In genomic region chr2:231052494-231053451, GRCh38 we compare ENCODE assay signal across 8 cellular contexts. TPM values are rescaled to one million over a fixed set of nuclear protein-coding genes. Genes with fewer than 3 reads are reported as not detected.
DNase-seq lines count a peak whose midpoint lies in the region; ATAC-seq, FAIRE-seq and TF ChIP-seq lines count a peak whose summit lies in the region.

No MANE protein-coding gene starts in this region.

- peak overlapping the region; percentile 69; the same call in 1 of the 2 replicates for H2AFZ ChIP-seq in PC-9

- no peaks in the 10 kb centered on the region for H3K9me3 ChIP-seq in PC-9 (ENCODE audit: insufficient read depth, low read depth)
- no peaks in the 10 kb centered on the region for H3K9me3 ChIP-seq in naive thymus-derived CD4-positive, alpha-beta T cell (ENCODE audit: control insufficient read depth in 2 of 3, low read length in 3 of 3)

- no peaks in the 10 kb centered on the region for H3K36me3 ChIP-seq in PC-9 (ENCODE audit: low read depth)
- peaks cover 0 to 7% (median 0%) of the 10 kb centered on the region in 3 experiments for H3K36me3 ChIP-seq in naive thymus-derived CD4-positive, alpha-beta T cell (ENCODE audit: control insufficient read depth in 2 of 3, insufficient read depth in 3 of 3, low read length in 3 of 3)

- no peaks in the 10 kb centered on the region for H3F3A ChIP-seq in PC-9 (ENCODE audit: insufficient read depth, low read depth)

- peaks cover under 1% of the 10 kb centered on the region; the same call in 1 of the 2 replicates for H4K20me1 ChIP-seq in PC-9 (ENCODE audit: insufficient read depth)

- H3K27me3 ChIP-seq in PC-9 (ENCODE audit: insufficient read depth, low read depth), result peaks cover 9% of the 10 kb centered on the region; the same call in 1 of the 2 replicates
- no peaks in the 10 kb centered on the region for H3K27me3 ChIP-seq in naive thymus-derived CD4-positive, alpha-beta T cell (ENCODE audit: control insufficient read depth in 2 of 2, insufficient read depth in 2 of 2, low read length in 2 of 2)

- no peaks in the 10 kb centered on the region for H3K9me3 Mint-ChIP-seq in activated T-cell treated with anti-CD3 and anti-CD28 coated beads, Interleukin-2, amount 50 U/mL, for 4 hours
- peaks cover 0 to 2% (median 0%) of the 10 kb centered on the region in 11 donors for H3K9me3 Mint-ChIP-seq in naive thymus-derived CD4-positive, alpha-beta T cell
- no peaks in the 10 kb centered on the region for H3K9me3 Mint-ChIP-seq in stimulated activated memory B cell treated with anti-CD40 and anti-IgM and Interleukin-4, amounts not matched to agents 10 μg/mL and 1 μg/mL and 100 μg/mL, for 72 hours

- peak; percentile 71 for FAIRE-seq in HTR-8/SVneo (lab: Jason Lieb, UNC)

- intact Hi-C loops in PC-9 (cut with micrococcal nuclease; ENCODE audit: unreplicated experiment), result loop anchor here (1.0 kb wide), 1 partner anchor 150 kb away; no protein-coding TSS in a partner anchor
- intact Hi-C loops in naive thymus-derived CD4-positive, alpha-beta T cell (cut with micrococcal nuclease), result loop anchor here (1.0 to 10.0 kb wide), 10 partner anchors 148 to 1502 kb away; partner anchors contain the start of genes CAB39 (in 1 of the 2), DIS3L2 (in 1 of the 2), EIF4E2 (in 1 of the 2) and PTMA (in 1 of the 2)

- no peaks in the 10 kb centered on the region for H3K4me1 ChIP-seq in PC-9 (replicated peaks; ENCODE audit: insufficient read depth)
- H3K4me1 ChIP-seq in naive thymus-derived CD4-positive, alpha-beta T cell (ENCODE audit: control insufficient read depth in 2 of 2, insufficient read depth in 2 of 2, low read length in 2 of 2), result peaks cover 7 to 9% of the 10 kb centered on the region in 2 donors

- peaks cover 9% of the 10 kb centered on the region for H3K27me3 Mint-ChIP-seq in activated T-cell treated with anti-CD3 and anti-CD28 coated beads, Interleukin-2, amount 50 U/mL, for 4 hours (ENCODE audit: low read depth)
- H3K27me3 Mint-ChIP-seq in naive thymus-derived CD4-positive, alpha-beta T cell, result peaks cover 0 to 16% (median 11%) of the 10 kb centered on the region in 5 donors
- peaks cover 20% of the 10 kb centered on the region for H3K27me3 Mint-ChIP-seq in stimulated activated memory B cell treated with anti-CD40 and anti-IgM and Interleukin-4, amounts not matched to agents 10 μg/mL and 1 μg/mL and 100 μg/mL, for 72 hours

- H3K36me3 Mint-ChIP-seq in activated T-cell treated with anti-CD3 and anti-CD28 coated beads, Interleukin-2, amount 50 U/mL, for 4 hours (ENCODE audit: insufficient read depth), result peaks cover 3% of the 10 kb centered on the region
- H3K36me3 Mint-ChIP-seq in naive thymus-derived CD4-positive, alpha-beta T cell, result no peaks in the 10 kb centered on the region
- H3K36me3 Mint-ChIP-seq in stimulated activated memory B cell treated with anti-CD40 and anti-IgM and Interleukin-4, amounts not matched to agents 10 μg/mL and 1 μg/mL and 100 μg/mL, for 72 hours, result no peaks in the 10 kb centered on the region

- H3K4me2 ChIP-seq in PC-9, result peak overlapping the region; percentile 65

- peak overlapping the region; percentile 82 for H3K4me3 Mint-ChIP-seq in activated T-cell treated with anti-CD3 and anti-CD28 coated beads, Interleukin-2, amount 50 U/mL, for 4 hours
- peak overlapping the region; percentile 84 to 93 (median 92) for H3K4me3 Mint-ChIP-seq in naive thymus-derived CD4-positive, alpha-beta T cell
- peak overlapping the region; percentile 86 for H3K4me3 Mint-ChIP-seq in stimulated activated memory B cell treated with anti-CD40 and anti-IgM and Interleukin-4, amounts not matched to agents 10 μg/mL and 1 μg/mL and 100 μg/mL, for 72 hours

- POLR2A ChIA-PET in PC-9 (lab: Charles Lee; ENCODE audit: unreplicated experiment), result interaction anchor here (0.6 kb wide), 1 partner anchor 61 kb away, joined by 5 read pairs; no protein-coding TSS in a partner anchor
- POLR2A ChIA-PET in naive thymus-derived CD4-positive, alpha-beta T cell (lab: Charles Lee), result interaction anchor here (1.1 kb wide), 1 partner anchor 411 kb away, joined by 4 read pairs; the partner anchor contains the start of gene NCL

- no peak overlapping the region for H3K27ac ChIP-seq in PC-9
- peak overlapping the region; percentile 5 for H3K27ac ChIP-seq in naive thymus-derived CD4-positive, alpha-beta T cell (ENCODE audit: low read depth, low read length)

- peaks cover 25% of the 10 kb centered on the region for H3K4me1 Mint-ChIP-seq in activated T-cell treated with anti-CD3 and anti-CD28 coated beads, Interleukin-2, amount 50 U/mL, for 4 hours (ENCODE audit: low read depth)
- peaks cover 7 to 33% (median 24%) of the 10 kb centered on the region in 7 donors for H3K4me1 Mint-ChIP-seq in naive thymus-derived CD4-positive, alpha-beta T cell
- peaks cover 21% of the 10 kb centered on the region for H3K4me1 Mint-ChIP-seq in stimulated activated memory B cell treated with anti-CD40 and anti-IgM and Interleukin-4, amounts not matched to agents 10 μg/mL and 1 μg/mL and 100 μg/mL, for 72 hours

- peak; percentile 47 for ATAC-seq in GM19468 (IDR thresholded peaks at IDR 0.05; ENCODE audit: extremely low read depth, unreplicated experiment)
- ATAC-seq in activated T-cell treated with anti-CD3 and anti-CD28 coated beads, Interleukin-2, amount 50 U/mL, for 4 hours, result peak; percentile 76 to 82
- ATAC-seq in naive thymus-derived CD4-positive, alpha-beta T cell, result peak; percentile 73
- peak; percentile 86 for ATAC-seq in stimulated activated memory B cell treated with anti-CD40 and anti-IgM and Interleukin-4, amounts not matched to agents 10 μg/mL and 1 μg/mL and 100 μg/mL, for 72 hours

- peaks cover 10% of the 10 kb centered on the region for H3K79me2 ChIP-seq in PC-9 (ENCODE audit: low read depth)

- TF ChIP-seq CTCF in PC-9 (conservative IDR thresholded peaks at IDR 0.05), result peak; percentile 78

- peak; percentile 67 for DNase-seq in COLO829 (ENCODE audit: low spot score)
- DNase-seq in HTR-8/SVneo (ENCODE audit: insufficient read length, low spot score), result peak; percentile 86
- peak; percentile 47 to 73 for DNase-seq in PC-9
- peak; percentile 76 for DNase-seq in activated T-cell treated with anti-CD3 and anti-CD28 coated beads, Interleukin-2, amount 50 U/mL, for 4 hours
- DNase-seq in fibroblast of gingiva (ENCODE audit: low read depth), result peak; percentile 73
- DNase-seq in naive thymus-derived CD4-positive, alpha-beta T cell, result peak; percentile 63 to 87 (median 79)

- H3K4me3 ChIP-seq in PC-9, result peak overlapping the region; percentile 50; the same call in 1 of the 2 replicates
- peak overlapping the region; percentile 88 for H3K4me3 ChIP-seq in naive thymus-derived CD4-positive, alpha-beta T cell (ENCODE audit: low read length)

- peak overlapping the region in 7 of 9 donors; percentile 54 to 80 (median 62) for H3K27ac Mint-ChIP-seq in naive thymus-derived CD4-positive, alpha-beta T cell
- H3K27ac Mint-ChIP-seq in stimulated activated memory B cell treated with anti-CD40 and anti-IgM and Interleukin-4, amounts not matched to agents 10 μg/mL and 1 μg/mL and 100 μg/mL, for 72 hours, result peak overlapping the region; percentile 42

- H3K9me2 ChIP-seq in PC-9 (ENCODE audit: insufficient read depth), result no peaks in the 10 kb centered on the region

- CTCF ChIA-PET in PC-9 (lab: Charles Lee), result interaction anchor here (0.5 to 1.4 kb wide), 5 partner anchors 52 to 501 kb away, joined by 3 to 11 read pairs (median 4); no protein-coding TSS in a partner anchor
- CTCF ChIA-PET in naive thymus-derived CD4-positive, alpha-beta T cell (lab: Charles Lee), result interaction anchor here (0.6 to 1.5 kb wide), 10 partner anchors 10 to 1326 kb away, joined by 3 to 7 read pairs (median 4); no protein-coding TSS in a partner anchor

- BruUV-seq in PC-9 (replicated peaks; lab: Mats Ljungman, UMichigan), result no TSS peak

RNA-seq across cellular contexts. Expression of gene PSMD1, which starts 3.9 kb away (rescaled TPM):
- 80.6 and 119 TPM in 2 replicates for total RNA-seq in PC-9 (2021)
- 100 to 1,000 TPM; 227 to 261 (median 251) TPM for total RNA-seq in activated T-cell treated with anti-CD3 and anti-CD28 coated beads, Interleukin-2, amount 50 U/mL, for 4 hours
- 100 to 1,000 TPM in 1 of 5 experiments, 10 to 100 TPM in 4; 30.3 to 121 (median 40.1) TPM for total RNA-seq in naive thymus-derived CD4-positive, alpha-beta T cell
- polyA plus RNA-seq in naive thymus-derived CD4-positive, alpha-beta T cell, result 10 to 100 TPM; 58.2 to 63.3 TPM

RNA-seq across cellular contexts. Expression of gene C2orf72, which starts 15.4 kb away (rescaled TPM):
- total RNA-seq in PC-9 (2021), result 0.13 TPM in 1 of 2 replicates, not detected in the other
- total RNA-seq in activated T-cell treated with anti-CD3 and anti-CD28 coated beads, Interleukin-2, amount 50 U/mL, for 4 hours, result under 1 TPM in 1 of 3 donors, not detected in 2; 0.10 TPM
- total RNA-seq in naive thymus-derived CD4-positive, alpha-beta T cell, result under 1 TPM in 1 of 5 experiments, not detected in 4; 0.60 TPM
- polyA plus RNA-seq in naive thymus-derived CD4-positive, alpha-beta T cell, result not detected

RNA-seq across cellular contexts. Expression of gene SPATA3, which starts 56.9 kb away (rescaled TPM):
- not detected in 2 replicates for total RNA-seq in PC-9 (2021)
- not detected for total RNA-seq in activated T-cell treated with anti-CD3 and anti-CD28 coated beads, Interleukin-2, amount 50 U/mL, for 4 hours
- not detected for total RNA-seq in naive thymus-derived CD4-positive, alpha-beta T cell
- not detected for polyA plus RNA-seq in naive thymus-derived CD4-positive, alpha-beta T cell
